In the genomic region with DNA sequence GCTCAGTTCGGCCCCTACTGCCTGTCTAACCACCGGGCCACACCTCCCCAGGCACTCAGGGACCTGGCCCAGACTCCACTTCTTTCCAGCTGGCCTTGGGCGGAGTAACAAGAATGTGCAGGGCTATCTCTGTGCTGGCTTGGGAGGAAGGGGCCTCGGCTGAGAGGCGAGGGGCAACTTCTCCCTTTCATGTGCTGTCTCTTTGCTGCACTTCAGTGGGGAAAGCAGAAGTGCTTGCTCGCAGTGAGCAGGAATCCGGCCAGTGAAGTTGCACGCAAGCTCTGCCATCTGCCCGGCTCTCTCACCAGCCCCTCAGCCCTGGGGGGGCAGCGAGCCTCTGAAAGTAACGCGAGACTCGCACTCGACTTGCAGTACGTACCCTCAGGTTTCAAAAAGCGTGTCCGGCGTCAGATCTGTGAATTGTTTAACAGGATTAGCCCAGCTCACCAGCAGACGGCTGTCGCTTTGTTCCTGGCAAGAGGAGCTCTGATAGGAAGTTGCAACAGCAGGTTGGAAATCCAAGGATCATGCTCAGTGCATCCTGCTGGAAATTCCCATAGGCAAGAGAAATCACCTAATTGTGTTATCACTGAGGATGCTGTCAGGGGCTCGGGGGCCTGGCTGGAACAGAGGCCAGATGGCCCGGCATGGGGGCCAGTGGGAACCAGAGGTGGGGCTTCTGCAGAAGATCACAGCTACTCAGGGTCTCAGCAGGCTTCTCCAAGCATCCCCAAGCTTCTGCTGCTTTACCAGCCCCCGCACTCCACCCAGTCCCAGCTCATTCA, we compare ENCODE assay signal across 11 cellular contexts.
DNase-seq lines count a peak whose midpoint lies in the region; ATAC-seq and TF ChIP-seq lines count a peak whose summit lies in the region.
"Had no signal": no experiment of that assay in that cellular context is flagged by ENCODE, and none has a peak within 500 bp of the region (broad histone marks: within the 10 kb centered on the region; RNA-seq: fewer than 3 reads in every experiment).

No MANE protein-coding gene starts in this region.

- no peaks in the 10 kb centered on the region for H3K4me1 ChIP-seq in right cardiac atrium (ENCODE audit: control insufficient read depth, insufficient read depth, low read length)
- H3K4me1 ChIP-seq in aorta (ENCODE audit: control insufficient read depth in 1 of 2, insufficient read depth in 2 of 2, low read length in 2 of 2) = no peaks in the 10 kb centered on the region

- 4% methylated on average over 23 of the region's 23 CpGs for WGBS in right cardiac atrium
- WGBS in aorta, 2 donors = 29 to 41% methylated on average over 23 of the region's 23 CpGs

- H3K9me3 ChIP-seq in right cardiac atrium (ENCODE audit: control insufficient read depth, low read length) (no peaks in the 10 kb centered on the region), aorta (ENCODE audit: control insufficient read depth, low read length) (no peaks in the 10 kb centered on the region)

- H3K36me3 ChIP-seq in aorta (ENCODE audit: control insufficient read depth in 1 of 2, insufficient read depth in 2 of 2, low read length in 1 of 2) = no peaks in the 10 kb centered on the region

- H3K27ac ChIP-seq in right cardiac atrium (ENCODE audit: low read length) = no peak overlapping the region
- no peak overlapping the region for H3K27ac ChIP-seq in aorta (ENCODE audit: low read depth in 1 of 2, low read length in 2 of 2)

- ATAC-seq in SK-N-SH treated with all-trans-retinoic acid at 6 μM for 48 hours (peak; percentile 53; the same call in 1 of the 3 replicates), right cardiac atrium (peak; percentile 45), aorta (ENCODE audit: low FRiP score) (peak; percentile 26), HG03095 (IDR thresholded peaks at IDR 0.05; ENCODE audit: unreplicated experiment) (no peak)
- ATAC-seq: PC-3 had no signal

- peak; percentile 58 for DNase-seq in SIG-M5 treated with dmso at 0.1 percent for 504 hours (lab: John Stamatoyannopoulos, UW; ENCODE audit: unreplicated experiment)
- no peak for DNase-seq in SIG-M5 (lab: John Stamatoyannopoulos, UW)
- DNase-seq in right cardiac atrium = peak; percentile 32 to 64 (median 59)
- no peak for DNase-seq in aorta
- no peak for DNase-seq in ureter (ENCODE audit: low spot score)
- no peak for DNase-seq in dedifferentiated amniotic fluid mesenchymal stem cell (ENCODE audit: extremely low spot score)
- DNase-seq: HCEC 1CT, occipital lobe, PC-3 had no signal

- intact Hi-C loops in right cardiac atrium (cut with DNase I) = no loop called here
- intact Hi-C loops in aorta (cut with DNase I) = no loop called here

- H3K4me3 ChIP-seq in right cardiac atrium (ENCODE audit: low read length) (no peak overlapping the region), aorta (ENCODE audit: low read length in 2 of 2) (no peak overlapping the region)

- H3K27me3 ChIP-seq in right cardiac atrium (ENCODE audit: control insufficient read depth, insufficient read depth) = no peaks in the 10 kb centered on the region
- H3K27me3 ChIP-seq in aorta (ENCODE audit: control insufficient read depth in 1 of 2, insufficient read depth in 2 of 2, low read length in 1 of 2) = no peaks in the 10 kb centered on the region

TF ChIP-seq in SK-N-SH treated with all-trans-retinoic acid at 6 μM for 48 hours, 23 proteins besides CTCF, POLR2A, EP300 and RAD21:
- TF ChIP-seq ZNF70 (CRISPR knock-in tag; IDR thresholded peaks at IDR 0.05) (no peak), ISL1 (CRISPR knock-in tag; IDR thresholded peaks at IDR 0.05) (no peak), TCF4 (CRISPR knock-in tag; IDR thresholded peaks at IDR 0.05; ENCODE audit: borderline replicate concordance) (peak; percentile 65; the same call in 1 of the 2 replicates), PPARA (CRISPR knock-in tag; IDR thresholded peaks at IDR 0.05; ENCODE audit: borderline replicate concordance) (0 out of 2 replicates have a peak, but pooled peaks have one; percentile 25), SNAI2 (CRISPR knock-in tag; IDR thresholded peaks at IDR 0.05) (no peak), BACH2 (CRISPR knock-in tag; IDR thresholded peaks at IDR 0.05; ENCODE audit: borderline replicate concordance) (no peak)
- TF ChIP-seq, protein P1, sequence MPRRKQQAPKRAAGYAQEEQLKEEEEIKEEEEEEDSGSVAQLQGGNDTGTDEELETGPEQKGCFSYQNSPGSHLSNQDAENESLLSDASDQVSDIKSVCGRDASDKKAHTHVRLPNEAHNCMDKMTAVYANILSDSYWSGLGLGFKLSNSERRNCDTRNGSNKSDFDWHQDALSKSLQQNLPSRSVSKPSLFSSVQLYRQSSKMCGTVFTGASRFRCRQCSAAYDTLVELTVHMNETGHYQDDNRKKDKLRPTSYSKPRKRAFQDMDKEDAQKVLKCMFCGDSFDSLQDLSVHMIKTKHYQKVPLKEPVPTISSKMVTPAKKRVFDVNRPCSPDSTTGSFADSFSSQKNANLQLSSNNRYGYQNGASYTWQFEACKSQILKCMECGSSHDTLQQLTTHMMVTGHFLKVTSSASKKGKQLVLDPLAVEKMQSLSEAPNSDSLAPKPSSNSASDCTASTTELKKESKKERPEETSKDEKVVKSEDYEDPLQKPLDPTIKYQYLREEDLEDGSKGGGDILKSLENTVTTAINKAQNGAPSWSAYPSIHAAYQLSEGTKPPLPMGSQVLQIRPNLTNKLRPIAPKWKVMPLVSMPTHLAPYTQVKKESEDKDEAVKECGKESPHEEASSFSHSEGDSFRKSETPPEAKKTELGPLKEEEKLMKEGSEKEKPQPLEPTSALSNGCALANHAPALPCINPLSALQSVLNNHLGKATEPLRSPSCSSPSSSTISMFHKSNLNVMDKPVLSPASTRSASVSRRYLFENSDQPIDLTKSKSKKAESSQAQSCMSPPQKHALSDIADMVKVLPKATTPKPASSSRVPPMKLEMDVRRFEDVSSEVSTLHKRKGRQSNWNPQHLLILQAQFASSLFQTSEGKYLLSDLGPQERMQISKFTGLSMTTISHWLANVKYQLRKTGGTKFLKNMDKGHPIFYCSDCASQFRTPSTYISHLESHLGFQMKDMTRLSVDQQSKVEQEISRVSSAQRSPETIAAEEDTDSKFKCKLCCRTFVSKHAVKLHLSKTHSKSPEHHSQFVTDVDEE (CRISPR knock-in tag; IDR thresholded peaks at IDR 0.05) = peak; percentile 54; the same call in 1 of the 2 replicates

Comparison
In these comparisons a context has a peak if more than half of its experiments do, and no peak if none do; other contexts are left out.
1. DNase-seq: peak in SIG-M5 treated with dmso at 0.1 percent for 504 hours (single experiment) and right cardiac atrium (3 of 3); none in SIG-M5 (single experiment), aorta (0 of 2), ureter (single experiment) and dedifferentiated amniotic fluid mesenchymal stem cell (single experiment).